Comparison of ENCODE assay signal across 18 cellular contexts in genomic region chr22:33400061-33400840, GRCh38.
"Had no signal": no experiment of that assay in that cellular context is flagged by ENCODE, and none has a peak within 500 bp of the region (broad histone marks: within the 10 kb centered on the region; RNA-seq: fewer than 3 reads in every experiment).

No MANE protein-coding gene starts in this region.

- H3K36me3 ChIP-seq: neural progenitor cell, vagina had no signal

- H3K9me3 ChIP-seq: sigmoid colon, vagina had no signal

- H3K27me3 ChIP-seq: neural progenitor cell, sigmoid colon, vagina had no signal

- H2AFZ ChIP-seq: neural progenitor cell had no signal

- H3K4me1 ChIP-seq: sigmoid colon, vagina had no signal

- H3K4me3 ChIP-seq: lung, neural progenitor cell, sigmoid colon, smooth muscle cell, vagina had no signal

- H3K27ac ChIP-seq: sigmoid colon, vagina had no signal

- DNase-seq: activated CD4-positive, alpha-beta memory T cell treated with anti-CD3 and anti-CD28 coated beads, Interleukin-2, amount 10 ng/mL, durations not matched to agents 7 days and 5 days; activated CD4-positive, alpha-beta T cell treated with anti-CD3 and anti-CD28 coated beads for 48 hours; activated gamma-delta T cell treated with Interleukin-2 at 50 U/mL for 16 hours; activated T-cell treated with anti-CD3 and anti-CD28 coated beads, Interleukin-2, amount 50 U/mL, for 1 hour; aorta; dermis blood vessel endothelial cell; effector CD8-positive, alpha-beta T cell; foreskin melanocyte; glutamatergic neuron; hippocampal formation; naive thymus-derived CD8-positive, alpha-beta T cell; retina; sigmoid colon; stimulated activated CD4-positive, alpha-beta T cell treated with anti-CD3 and anti-CD28 coated beads, Interleukin-15, amount 100 ng/mL, for 24 hours had no signal

- H3K4me2 ChIP-seq: neural progenitor cell, smooth muscle cell had no signal

- H3K9ac ChIP-seq: neural progenitor cell had no signal
